In the genomic region with DNA sequence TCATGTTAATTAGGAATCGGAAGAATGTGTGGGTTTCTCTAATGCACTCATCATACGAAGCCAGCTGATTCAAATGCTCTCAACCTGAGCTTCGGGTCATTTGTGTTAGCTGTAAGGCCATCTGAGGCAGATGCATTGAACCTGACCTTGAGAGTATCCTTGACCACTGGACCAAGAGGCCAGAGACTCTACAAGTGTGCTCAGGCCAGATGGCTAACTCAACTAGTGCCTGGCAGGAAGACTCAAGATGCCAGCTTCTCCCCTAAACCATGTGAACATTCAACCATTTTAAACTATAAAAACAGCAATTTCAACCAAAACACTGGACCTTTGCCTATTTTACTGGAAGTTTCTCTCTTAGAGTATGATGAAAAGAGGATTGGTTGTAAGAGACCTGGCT, we compare ENCODE assay signal across 8 cellular contexts.
"Had no signal": no experiment of that assay in that cellular context is flagged by ENCODE, and none has a peak within 500 bp of the region (broad histone marks: within the 10 kb centered on the region; RNA-seq: fewer than 3 reads in every experiment).

No MANE protein-coding gene starts in this region.

- H3K4me3 ChIP-seq: K562 had no signal

- H3K36me3 Mint-ChIP-seq: IgD-negative memory B cell had no signal

- H3K27ac ChIP-seq: HL-60, KMS-11 had no signal

- FAIRE-seq: HepG2, K562 had no signal

- H3K4me3 Mint-ChIP-seq: IgD-negative memory B cell had no signal

- DNase-seq: IMR-90, KBM-7, KG1 had no signal

- ATAC-seq: HepG2, K562 had no signal

- H3K27ac Mint-ChIP-seq: IgD-negative memory B cell had no signal

- H3K9ac ChIP-seq: KMS-11 had no signal

- H3K27me3 Mint-ChIP-seq: IgD-negative memory B cell had no signal

- H3K4me1 Mint-ChIP-seq: IgD-negative memory B cell had no signal

- H3K4me2 ChIP-seq: KMS-11 had no signal
